In the genomic region with DNA sequence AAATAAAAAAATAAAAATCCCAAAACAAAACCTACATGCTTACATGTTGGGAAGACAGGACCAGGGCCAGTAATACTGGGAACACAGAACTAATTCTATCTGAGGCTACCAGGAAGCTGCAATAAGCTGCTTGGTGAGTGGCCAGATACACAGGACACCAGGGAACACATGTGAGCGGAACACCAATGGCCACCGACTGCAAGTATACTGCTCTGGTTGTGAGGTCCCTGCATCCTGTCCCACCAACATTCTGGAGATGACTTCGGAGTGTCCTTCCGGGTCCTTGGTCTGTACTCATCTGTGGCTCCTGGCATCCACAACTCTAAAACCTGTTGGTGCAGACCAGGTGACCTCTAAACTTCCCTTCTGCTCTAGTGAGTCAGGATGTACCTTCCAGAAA, we compare ENCODE assay signal across 1 cellular context.
TF ChIP-seq lines count a peak whose summit lies in the region.

No MANE protein-coding gene starts in this region.

TF ChIP-seq in H1, 55 proteins besides CTCF, POLR2A, EP300 and RAD21:
- no peak for TF ChIP-seq FOSL1 (IDR thresholded peaks at IDR 0.05; ENCODE audit: insufficient read depth, low read depth, low read length)
- no peak for TF ChIP-seq SP1 (IDR thresholded peaks at IDR 0.05; ENCODE audit: low read depth, low read length)
- no peak for TF ChIP-seq CTBP2 (IDR thresholded peaks at IDR 0.05; ENCODE audit: borderline replicate concordance, insufficient read depth, insufficient read length, low read length)
- TF ChIP-seq, protein P1, sequence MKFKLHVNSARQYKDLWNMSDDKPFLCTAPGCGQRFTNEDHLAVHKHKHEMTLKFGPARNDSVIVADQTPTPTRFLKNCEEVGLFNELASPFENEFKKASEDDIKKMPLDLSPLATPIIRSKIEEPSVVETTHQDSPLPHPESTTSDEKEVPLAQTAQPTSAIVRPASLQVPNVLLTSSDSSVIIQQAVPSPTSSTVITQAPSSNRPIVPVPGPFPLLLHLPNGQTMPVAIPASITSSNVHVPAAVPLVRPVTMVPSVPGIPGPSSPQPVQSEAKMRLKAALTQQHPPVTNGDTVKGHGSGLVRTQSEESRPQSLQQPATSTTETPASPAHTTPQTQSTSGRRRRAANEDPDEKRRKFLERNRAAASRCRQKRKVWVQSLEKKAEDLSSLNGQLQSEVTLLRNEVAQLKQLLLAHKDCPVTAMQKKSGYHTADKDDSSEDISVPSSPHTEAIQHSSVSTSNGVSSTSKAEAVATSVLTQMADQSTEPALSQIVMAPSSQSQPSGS (IDR thresholded peaks at IDR 0.05; ENCODE audit: low read length), result no peak
- no peak for TF ChIP-seq SRF (IDR thresholded peaks at IDR 0.05; ENCODE audit: low read depth, low read length)
- TF ChIP-seq CBX8 (IDR thresholded peaks at IDR 0.05; ENCODE audit: borderline replicate concordance, low read depth, low read length), result no peak
- no peak for TF ChIP-seq ZNF274 (IDR thresholded peaks at IDR 0.05; ENCODE audit: borderline replicate concordance, extremely low read depth, low read length)
- TF ChIP-seq BACH1 (IDR thresholded peaks at IDR 0.05; ENCODE audit: low read length), result no peak
- no peak for TF ChIP-seq TBP (IDR thresholded peaks at IDR 0.05; ENCODE audit: low read depth, low read length)
- no peak for TF ChIP-seq NANOG (IDR thresholded peaks at IDR 0.05; ENCODE audit: insufficient read depth, low read depth, low read length, poor library complexity, severe bottlenecking)
- no peak for TF ChIP-seq PHF8 (conservative IDR thresholded peaks at IDR 0.05; ENCODE audit: low read depth, low read length)
